Comparison of ENCODE assay signal across 9 cellular contexts in genomic region chr12:116882742-116883141, GRCh38. TPM values are rescaled to one million over a fixed set of nuclear protein-coding genes. Genes with fewer than 3 reads are reported as not detected.
DNase-seq lines count a peak whose midpoint lies in the region; ATAC-seq and TF ChIP-seq lines count a peak whose summit lies in the region.
"Had no signal": no experiment of that assay in that cellular context is flagged by ENCODE, and none has a peak within 500 bp of the region (broad histone marks: within the 10 kb centered on the region; RNA-seq: fewer than 3 reads in every experiment).

No MANE protein-coding gene starts in this region.

- no peaks in the 10 kb centered on the region for H4K20me1 ChIP-seq in neural cell (ENCODE audit: insufficient read depth)

- H3K4me1 ChIP-seq in vagina, result peaks cover 37% of the 10 kb centered on the region

- H3K27me3 ChIP-seq in neural cell (ENCODE audit: insufficient read depth, low read depth, low read length) (peaks cover 68% of the 10 kb centered on the region), vagina (peaks cover 11% of the 10 kb centered on the region)

- no peak overlapping the region for H3K4me2 ChIP-seq in neural cell (ENCODE audit: low read length)

- H3F3A ChIP-seq in neural cell (ENCODE audit: insufficient read depth, low read length, poor library complexity, severe bottlenecking), result no peaks in the 10 kb centered on the region

- H3K36me3 ChIP-seq in neural cell (ENCODE audit: insufficient read depth, low read length), result no peaks in the 10 kb centered on the region
- H3K36me3 ChIP-seq in vagina, result no peaks in the 10 kb centered on the region

- TF ChIP-seq RAD21 in neural cell (conservative IDR thresholded peaks at IDR 0.05), result peak; percentile 57

- no peak for TF ChIP-seq EP300 in neural cell (conservative IDR thresholded peaks at IDR 0.05; ENCODE audit: poor library complexity, severe bottlenecking)

- intact Hi-C loops in vagina (cut with DNase I) (no loop called here), left colon (cut with DNase I, micrococcal nuclease) (no loop called here)

- no peak overlapping the region for H3K4me3 ChIP-seq in neural cell (ENCODE audit: low read length)
- no peak overlapping the region for H3K4me3 ChIP-seq in vagina

- H3K27ac ChIP-seq in neural cell (ENCODE audit: low read length), result no peak overlapping the region
- H3K27ac ChIP-seq in vagina, result no peak overlapping the region
- H3K27ac ChIP-seq: epithelial cell of prostate had no signal

- TF ChIP-seq CTCF in neural cell (IDR thresholded peaks at IDR 0.05; ENCODE audit: poor library complexity, severe bottlenecking) (peak; percentile 53), vagina (IDR thresholded peaks at IDR 0.05) (no peak)

- no peaks in the 10 kb centered on the region for H3K9me2 ChIP-seq in neural cell (ENCODE audit: insufficient read depth, low read length)

- H3K9ac ChIP-seq in neural cell (ENCODE audit: low read length), result no peak overlapping the region

- no peak overlapping the region for H2AFZ ChIP-seq in neural cell (ENCODE audit: low read depth, low read length)

- H3K79me2 ChIP-seq in neural cell (replicated peaks; ENCODE audit: insufficient read depth, low read length), result no peaks in the 10 kb centered on the region

- TF ChIP-seq POLR2A in vagina (IDR thresholded peaks at IDR 0.05), result no peak

- H3K9me3 ChIP-seq in neural cell (ENCODE audit: low read length) (no peaks in the 10 kb centered on the region), vagina (no peaks in the 10 kb centered on the region)

- ATAC-seq in left colon, result no peak

- peak; percentile 59 for DNase-seq in EL
- peak; percentile 23 for DNase-seq in NCI-H1092 (lab: John Stamatoyannopoulos, UW)
- peak; percentile 50 for DNase-seq in cerebellar cortex (ENCODE audit: low spot score)
- no peak for DNase-seq in vagina (ENCODE audit: extremely low spot score in 2 of 2)
- DNase-seq in HK-2 (ENCODE audit: unreplicated experiment), result no peak
- no peak for DNase-seq in left colon
- DNase-seq in NK-92 treated with Interleukin-12 subunit alpha and Interleukin-12 subunit beta, amount 100 ng/mL, for 24 hours (lab: John Stamatoyannopoulos, UW), result no peak

TF ChIP-seq in neural cell, 6 proteins besides CTCF, POLR2A, EP300 and RAD21:
- peak; percentile 45 for TF ChIP-seq SMC3 (conservative IDR thresholded peaks at IDR 0.05; ENCODE audit: poor library complexity)
- TF ChIP-seq TAF1 (IDR thresholded peaks at IDR 0.05; ENCODE audit: low read depth), result no peak

RNA-seq across cellular contexts. Expression of gene HRK, which starts 1.5 kb away (rescaled TPM):
- polyA plus RNA-seq in neural cell, result 0.96 and 1.4 TPM in 2 replicates
- 0.97 and 1.2 TPM in 2 replicates for polyA minus RNA-seq in neural cell
- not detected for total RNA-seq in vagina
- 1 to 10 TPM in 1 of 2 donors, under 1 TPM in 1; 0.73 to 1.1 TPM for total RNA-seq in left colon

RNA-seq across cellular contexts. Expression of gene FBXW8, which starts 28.0 kb away (rescaled TPM):
- polyA plus RNA-seq in neural cell, result 4.9 and 5.6 TPM in 2 replicates
- 13.3 and 15.3 TPM in 2 replicates for polyA minus RNA-seq in neural cell
- total RNA-seq in vagina (13.8 TPM), left colon (10 to 100 TPM in 1 of 2 donors, 1 to 10 TPM in 1; 9.0 to 14.4 TPM)

Comparison
In these comparisons a context has a peak if more than half of its experiments do, and no peak if none do; other contexts are left out.
1. DNase-seq: peak in EL (single experiment), NCI-H1092 (single experiment) and cerebellar cortex (single experiment); none in vagina (0 of 2), HK-2 (single experiment), left colon (0 of 2) and NK-92 treated with Interleukin-12 subunit alpha and Interleukin-12 subunit beta, amount 100 ng/mL, for 24 hours (single experiment).